Comparison of ENCODE assay signal across 9 cellular contexts in the genomic region with DNA sequence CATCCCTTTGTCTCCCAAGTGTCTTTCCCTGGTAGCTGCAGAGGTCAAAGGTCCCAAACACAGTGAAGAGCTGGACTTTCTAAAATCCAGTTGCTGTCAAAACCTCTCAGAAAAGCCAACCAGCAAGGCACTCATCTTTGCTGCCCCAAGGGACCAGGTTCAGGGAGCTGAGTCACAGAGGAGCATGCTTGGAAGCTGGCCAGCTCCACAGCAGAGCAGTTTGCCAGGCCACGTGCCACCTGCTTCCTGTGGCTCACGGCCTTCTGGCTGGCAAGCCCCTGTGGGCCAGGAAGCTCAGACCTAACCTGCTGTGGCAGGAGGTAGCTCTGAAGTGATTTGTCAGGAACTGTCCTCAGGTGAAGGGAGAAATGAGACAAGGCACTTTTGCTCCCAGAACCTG. TPM values are rescaled to one million over a fixed set of nuclear protein-coding genes. Genes with fewer than 3 reads are reported as not detected.
DNase-seq lines count a peak whose midpoint lies in the region; FAIRE-seq and TF ChIP-seq lines count a peak whose summit lies in the region.
"Had no signal": no experiment of that assay in that cellular context is flagged by ENCODE, and none has a peak within 500 bp of the region (broad histone marks: within the 10 kb centered on the region; RNA-seq: fewer than 3 reads in every experiment).

No MANE protein-coding gene starts in this region.

- DNase-seq in AG10803 (ENCODE audit: low read depth), result peak; percentile 85
- peak in 74 of 76 experiments; percentile 8 to 86 (median 72) for DNase-seq in HUDEP-2 (lab: John Stamatoyannopoulos, UW; ENCODE audit: unreplicated experiment in 76 of 76)
- peak; percentile 80 to 82 for DNase-seq in SJCRH30
- DNase-seq in hepatocyte (ENCODE audit: low spot score), result no peak
- DNase-seq in stimulated activated CD8-positive, alpha-beta memory T cell treated with anti-CD3 and anti-CD28 coated beads, Interleukin-15, amount 100 ng/mL, for 1 hour (ENCODE audit: low read depth), result peak; percentile 35
- no peak for DNase-seq in hippocampal formation (lab: John Stamatoyannopoulos, UW)
- DNase-seq in D721Med (ENCODE audit: insufficient read length, low spot score), result no peak

- H3K79me2 ChIP-seq in hepatocyte, result peaks cover 22% of the 10 kb centered on the region

- FAIRE-seq in D721Med (lab: Jason Lieb, UNC), result no peak
- FAIRE-seq: islet of Langerhans had no signal

- H3K9me2 ChIP-seq in hepatocyte (replicated peaks; ENCODE audit: insufficient read depth), result no peaks in the 10 kb centered on the region

- H2AFZ ChIP-seq in hepatocyte, result no peak overlapping the region

- H3K4me2 ChIP-seq in hepatocyte, result no peak overlapping the region

- TF ChIP-seq CTCF in AG10803 (conservative IDR thresholded peaks at IDR 0.05; ENCODE audit: low read length) (no peak), hepatocyte (IDR thresholded peaks at IDR 0.05; ENCODE audit: poor library complexity) (no peak), D721Med (IDR thresholded peaks at IDR 0.05; ENCODE audit: insufficient read depth, missing control alignments) (no peak)

- H3K4me3 ChIP-seq in AG10803 (ENCODE audit: low read length) (no peak overlapping the region), SJCRH30 (no peak overlapping the region), hepatocyte (no peak overlapping the region)

- H3K36me3 ChIP-seq in SJCRH30 (peaks cover 10% of the 10 kb centered on the region), hepatocyte (replicated peaks; ENCODE audit: insufficient read depth, low read depth) (no peaks in the 10 kb centered on the region)

- H3K4me1 ChIP-seq in SJCRH30, result peaks cover 56% of the 10 kb centered on the region
- H3K4me1 ChIP-seq in hepatocyte (ENCODE audit: insufficient read depth), result peaks cover 5% of the 10 kb centered on the region

- no peaks in the 10 kb centered on the region for H4K20me1 ChIP-seq in hepatocyte (ENCODE audit: insufficient read depth, poor library complexity, severe bottlenecking)

- H3K9me3 ChIP-seq in SJCRH30 (replicated peaks) (no peaks in the 10 kb centered on the region), hepatocyte (ENCODE audit: low read depth) (no peaks in the 10 kb centered on the region)

- WGBS in hepatocyte (ENCODE audit: low lambda C conversion rate, missing lambda C conversion rate), result 92% methylated on average over 2 of the region's 2 CpGs

- no peaks in the 10 kb centered on the region for H3K27me3 ChIP-seq in SJCRH30
- no peaks in the 10 kb centered on the region for H3K27me3 ChIP-seq in hepatocyte

- H3K27ac ChIP-seq in SJCRH30 (no peak overlapping the region), angular gyrus (ENCODE audit: low read depth, low read length) (peak overlapping the region; percentile 12), hepatocyte (peak overlapping the region; percentile 67)

RNA-seq across cellular contexts. Expression of a gene that starts 3.6 kb away (rescaled TPM):
- 65.0 and 70.1 TPM in 2 replicates for total RNA-seq in SJCRH30 (2014; rRNA removed; shearing (Covaris generic))
- total RNA-seq in hepatocyte, result 107 and 116 TPM in 2 replicates
- polyA plus RNA-seq in hepatocyte, result 149 and 169 TPM in 2 replicates

RNA-seq across cellular contexts. Expression of a gene that starts 5.0 kb away (rescaled TPM):
- 101 and 104 TPM in 2 replicates for total RNA-seq in SJCRH30 (2014; rRNA removed; shearing (Covaris generic))
- total RNA-seq in hepatocyte, result 41.0 and 60.4 TPM in 2 replicates
- 20.0 and 25.0 TPM in 2 replicates for polyA plus RNA-seq in hepatocyte

RNA-seq across cellular contexts. Expression of a gene that starts 31.9 kb away (rescaled TPM):
- 19.1 TPM in 2 replicates for total RNA-seq in SJCRH30 (2014; rRNA removed; shearing (Covaris generic))
- total RNA-seq in hepatocyte, result 69.7 and 70.1 TPM in 2 replicates
- polyA plus RNA-seq in hepatocyte, result 54.4 and 59.6 TPM in 2 replicates

RNA-seq across cellular contexts. Expression of a gene that starts 50.9 kb away (rescaled TPM):
- total RNA-seq in SJCRH30 (2014; rRNA removed; shearing (Covaris generic)), result 2.4 and 2.9 TPM in 2 replicates
- 6.3 and 6.4 TPM in 2 replicates for total RNA-seq in hepatocyte
- polyA plus RNA-seq in hepatocyte, result 6.2 and 6.7 TPM in 2 replicates

Comparison
In these comparisons a context has a peak if more than half of its experiments do, and no peak if none do; other contexts are left out.
1. DNase-seq: peak in AG10803 (single experiment), HUDEP-2 (74 of 76), SJCRH30 (2 of 2) and stimulated activated CD8-positive, alpha-beta memory T cell treated with anti-CD3 and anti-CD28 coated beads, Interleukin-15, amount 100 ng/mL, for 1 hour (single experiment); none in hepatocyte (single experiment), hippocampal formation (0 of 2) and D721Med (single experiment).